Comparison of ENCODE assay signal across 1 cellular context in genomic region chr7:81155654-81156373, GRCh38.
TF ChIP-seq lines count a peak whose summit lies in the region.

No MANE protein-coding gene starts in this region.

TF ChIP-seq in HepG2, 621 proteins besides CTCF, POLR2A, EP300 and RAD21 (continued from another document and continues in another):
- 0 out of 2 replicates have a peak, but pooled peaks have one; percentile 55 for TF ChIP-seq ZNF646 (CRISPR knock-in tag; IDR thresholded peaks at IDR 0.05)
- peak; percentile 85 for TF ChIP-seq NCOA2 (CRISPR knock-in tag; IDR thresholded peaks at IDR 0.05)
- peak; percentile 45; the same call in 1 of the 2 replicates for TF ChIP-seq ZNF614 (CRISPR knock-in tag; IDR thresholded peaks at IDR 0.05; ENCODE audit: borderline replicate concordance)
- peak; percentile 67 for TF ChIP-seq PPARG (CRISPR knock-in tag; conservative IDR thresholded peaks at IDR 0.05)
- TF ChIP-seq PAX8 (CRISPR knock-in tag; IDR thresholded peaks at IDR 0.05; ENCODE audit: borderline replicate concordance), result no peak
- peak; percentile 56 for TF ChIP-seq ZNF629 (CRISPR knock-in tag; conservative IDR thresholded peaks at IDR 0.05)
- no peak for TF ChIP-seq ZNF547 (CRISPR knock-in tag; IDR thresholded peaks at IDR 0.05)
- TF ChIP-seq TCF7 (IDR thresholded peaks at IDR 0.05; ENCODE audit: low read depth), result peak; percentile 74
- peak; percentile 92 for TF ChIP-seq ISL2 (CRISPR knock-in tag; IDR thresholded peaks at IDR 0.05)
- TF ChIP-seq JUNB (CRISPR knock-in tag; IDR thresholded peaks at IDR 0.05; ENCODE audit: borderline replicate concordance), result 0 out of 2 replicates have a peak, but pooled peaks have one; percentile 11
- peak; percentile 24; the same call in 1 of the 2 replicates for TF ChIP-seq YEATS4 (CRISPR knock-in tag; IDR thresholded peaks at IDR 0.05; ENCODE audit: borderline replicate concordance)
- TF ChIP-seq ZNF552 (CRISPR knock-in tag; IDR thresholded peaks at IDR 0.05; ENCODE audit: borderline replicate concordance), result no peak
- TF ChIP-seq HNRNPUL1 (IDR thresholded peaks at IDR 0.05; ENCODE audit: low read depth, low read length), result peak; percentile 75
- no peak for TF ChIP-seq ISX (CRISPR knock-in tag; conservative IDR thresholded peaks at IDR 0.05)
- 0 out of 2 replicates have a peak, but pooled peaks have one; percentile 17 for TF ChIP-seq ATF1 (CRISPR knock-in tag; IDR thresholded peaks at IDR 0.05)
- TF ChIP-seq MIXL1 (CRISPR knock-in tag; IDR thresholded peaks at IDR 0.05), result peak; percentile 86
- peak; percentile 74; the same call in 1 of the 2 replicates for TF ChIP-seq ONECUT2 (CRISPR knock-in tag; IDR thresholded peaks at IDR 0.05)
- TF ChIP-seq HMGA1 (CRISPR knock-in tag; conservative IDR thresholded peaks at IDR 0.05), result no peak
- TF ChIP-seq KMT2B (CRISPR knock-in tag; IDR thresholded peaks at IDR 0.05), result no peak
- peak; percentile 71; the same call in 1 of the 2 replicates for TF ChIP-seq RERE (CRISPR knock-in tag; IDR thresholded peaks at IDR 0.05; ENCODE audit: low read depth)
- peak; percentile 83; the same call in 1 of the 2 replicates for TF ChIP-seq ZBTB21 (CRISPR knock-in tag; IDR thresholded peaks at IDR 0.05)
- 0 out of 2 replicates have a peak, but pooled peaks have one; percentile 25 for TF ChIP-seq ZNF510 (CRISPR knock-in tag; IDR thresholded peaks at IDR 0.05; ENCODE audit: low read depth)
- TF ChIP-seq TFDP1 (CRISPR knock-in tag; IDR thresholded peaks at IDR 0.05; ENCODE audit: borderline replicate concordance), result peak; percentile 52; the same call in 1 of the 2 replicates
- TF ChIP-seq ZNF790 (CRISPR knock-in tag; IDR thresholded peaks at IDR 0.05; ENCODE audit: borderline replicate concordance), result no peak
- TF ChIP-seq MXI1 (IDR thresholded peaks at IDR 0.05; ENCODE audit: borderline replicate concordance, low read depth, low read length), result peak; percentile 16; the same call in 1 of the 3 replicates
- peak; percentile 71; the same call in 1 of the 2 replicates for TF ChIP-seq REPIN1 (CRISPR knock-in tag; IDR thresholded peaks at IDR 0.05; ENCODE audit: borderline replicate concordance, low read depth)
- no peak; the same call in 1 of the 2 replicates for TF ChIP-seq ARID4A (CRISPR knock-in tag; IDR thresholded peaks at IDR 0.05; ENCODE audit: borderline replicate concordance)
- TF ChIP-seq RCOR2 (CRISPR knock-in tag; IDR thresholded peaks at IDR 0.05), result peak; percentile 62; the same call in 1 of the 2 replicates
- no peak for TF ChIP-seq ZFP36L1 (CRISPR knock-in tag; IDR thresholded peaks at IDR 0.05)
- TF ChIP-seq ASH2L (IDR thresholded peaks at IDR 0.05; ENCODE audit: insufficient read length, low read depth, low read length), result peak; percentile 63
- TF ChIP-seq ZNF331 (CRISPR knock-in tag; IDR thresholded peaks at IDR 0.05), result peak; percentile 57; the same call in 1 of the 2 replicates
- no peak for TF ChIP-seq ZNF770 (CRISPR knock-in tag; IDR thresholded peaks at IDR 0.05)
- no peak for TF ChIP-seq ZSCAN29 (CRISPR knock-in tag; conservative IDR thresholded peaks at IDR 0.05)
- no peak for TF ChIP-seq ZNF660 (CRISPR knock-in tag; IDR thresholded peaks at IDR 0.05; ENCODE audit: borderline replicate concordance, low read depth)
- TF ChIP-seq HOXA5 (CRISPR knock-in tag; IDR thresholded peaks at IDR 0.05), result peak; percentile 37; the same call in 1 of the 2 replicates
- peak; percentile 45; the same call in 1 of the 2 replicates for TF ChIP-seq MED1 (CRISPR knock-in tag; IDR thresholded peaks at IDR 0.05)
- peak; percentile 59; the same call in 1 of the 2 replicates for TF ChIP-seq ZBTB25 (CRISPR knock-in tag; IDR thresholded peaks at IDR 0.05)
- no peak for TF ChIP-seq HHEX (CRISPR knock-in tag; IDR thresholded peaks at IDR 0.05)
